Comparison of ENCODE assay signal across 12 cellular contexts in genomic region chr9:77827104-77827784, GRCh38.
DNase-seq lines count a peak whose midpoint lies in the region; ATAC-seq and TF ChIP-seq lines count a peak whose summit lies in the region.
"Had no signal": no experiment of that assay in that cellular context is flagged by ENCODE, and none has a peak within 500 bp of the region (broad histone marks: within the 10 kb centered on the region; RNA-seq: fewer than 3 reads in every experiment).

No MANE protein-coding gene starts in this region.

- H3K27ac Mint-ChIP-seq in CD8-positive, alpha-beta memory T cell: no peak overlapping the region
- peak overlapping the region in 1 of 2 donors; percentile 17 for H3K27ac Mint-ChIP-seq in effector memory CD8-positive, alpha-beta T cell

- H3F3A ChIP-seq in Loucy (ENCODE audit: low read depth): peaks cover 9% of the 10 kb centered on the region; the same call in 1 of the 2 replicates

- no peaks in the 10 kb centered on the region for H3K9me2 ChIP-seq in Loucy (replicated peaks; ENCODE audit: low read depth, low read length)

- peak overlapping the region; percentile 51 for H3K4me2 ChIP-seq in Loucy (ENCODE audit: low read depth, low read length, poor library complexity, severe bottlenecking)

- no peak overlapping the region for H3K4me3 ChIP-seq in CD8-positive, alpha-beta memory T cell (ENCODE audit: low read length)
- peak overlapping the region; percentile 44 for H3K4me3 ChIP-seq in Loucy (ENCODE audit: low read length, poor library complexity, severe bottlenecking)
- H3K4me3 ChIP-seq: tibial artery had no signal

- no peak overlapping the region for H2AFZ ChIP-seq in Loucy (ENCODE audit: low read length)

- ATAC-seq in GM19351 (IDR thresholded peaks at IDR 0.05; ENCODE audit: unreplicated experiment) (peak; percentile 93), HG03045 (IDR thresholded peaks at IDR 0.05; ENCODE audit: unreplicated experiment) (no peak), HG03025 (IDR thresholded peaks at IDR 0.05; ENCODE audit: low FRiP score, unreplicated experiment) (no peak)
- no peak for ATAC-seq in effector memory CD8-positive, alpha-beta T cell (replicated peaks)

- H3K27me3 ChIP-seq in CD8-positive, alpha-beta memory T cell (ENCODE audit: insufficient read depth, low read length, poor library complexity, severe bottlenecking): no peaks in the 10 kb centered on the region
- H3K27me3 ChIP-seq in Loucy (ENCODE audit: insufficient read depth, low read length, poor library complexity, severe bottlenecking): no peaks in the 10 kb centered on the region
- H3K27me3 ChIP-seq: tibial artery had no signal

- H3K9me3 Mint-ChIP-seq in CD8-positive, alpha-beta memory T cell: no peaks in the 10 kb centered on the region
- no peaks in the 10 kb centered on the region for H3K9me3 Mint-ChIP-seq in effector memory CD8-positive, alpha-beta T cell

- POLR2A ChIA-PET in CD8-positive, alpha-beta memory T cell (lab: Charles Lee): no interaction called here

- no peak for DNase-seq in CD8-positive, alpha-beta memory T cell
- no peak for DNase-seq in effector memory CD8-positive, alpha-beta T cell
- DNase-seq in epidermal melanocyte (ENCODE audit: insufficient read length, low spot score) (no peak), SHP77 (lab: John Stamatoyannopoulos, UW) (no peak)
- DNase-seq: cerebellar nuclear complex; KG1; stimulated activated CD4-positive, alpha-beta T cell treated with anti-CD3 and anti-CD28 coated beads, Interleukin-1b, Interleukin-23, amount 100 ng/mL, for 48 hours; tibial artery had no signal

- peaks cover 2 to 7% (median 5%) of the 10 kb centered on the region in 3 donors for H3K36me3 Mint-ChIP-seq in CD8-positive, alpha-beta memory T cell
- peaks cover 3% of the 10 kb centered on the region for H3K36me3 Mint-ChIP-seq in effector memory CD8-positive, alpha-beta T cell (ENCODE audit: insufficient read depth)

- CTCF ChIA-PET in CD8-positive, alpha-beta memory T cell (lab: Charles Lee): no interaction called here

- peaks cover 88% of the 10 kb centered on the region for H3K79me2 ChIP-seq in Loucy (ENCODE audit: insufficient read depth, low read length)

- H3K4me3 Mint-ChIP-seq in CD8-positive, alpha-beta memory T cell: peak overlapping the region in 6 of 7 donors; percentile 1 to 65 (median 10)
- peak overlapping the region; percentile 41 to 47 for H3K4me3 Mint-ChIP-seq in effector memory CD8-positive, alpha-beta T cell

- H3K27me3 Mint-ChIP-seq in CD8-positive, alpha-beta memory T cell: no peaks in the 10 kb centered on the region
- no peaks in the 10 kb centered on the region for H3K27me3 Mint-ChIP-seq in effector memory CD8-positive, alpha-beta T cell

- no peaks in the 10 kb centered on the region for H3K9me3 ChIP-seq in CD8-positive, alpha-beta memory T cell (ENCODE audit: low read length)
- H3K9me3 ChIP-seq in Loucy (ENCODE audit: insufficient read depth, low read depth, low read length): no peaks in the 10 kb centered on the region
- H3K9me3 ChIP-seq: tibial artery had no signal

- no peaks in the 10 kb centered on the region for H3K36me3 ChIP-seq in CD8-positive, alpha-beta memory T cell (ENCODE audit: insufficient read depth, low read length)
- peaks cover 40% of the 10 kb centered on the region; the same call in 1 of the 2 replicates for H3K36me3 ChIP-seq in Loucy (ENCODE audit: insufficient read depth, low read length)
- H3K36me3 ChIP-seq: tibial artery had no signal

- no peak overlapping the region for H3K9ac ChIP-seq in Loucy (ENCODE audit: low read depth, low read length, poor library complexity, severe bottlenecking)

- H3K27ac ChIP-seq in CD8-positive, alpha-beta memory T cell (ENCODE audit: low read depth, low read length): no peak overlapping the region
- H3K27ac ChIP-seq: tibial artery had no signal

- no peak for TF ChIP-seq CTCF in Loucy (conservative IDR thresholded peaks at IDR 0.05; ENCODE audit: low read length)

- peaks cover 37 to 56% (median 51%) of the 10 kb centered on the region in 3 donors for H3K4me1 Mint-ChIP-seq in CD8-positive, alpha-beta memory T cell
- peaks cover 0 to 17% of the 10 kb centered on the region in 2 donors for H3K4me1 Mint-ChIP-seq in effector memory CD8-positive, alpha-beta T cell (ENCODE audit: low read depth in 2 of 2)

- no peaks in the 10 kb centered on the region for H3K4me1 ChIP-seq in CD8-positive, alpha-beta memory T cell (ENCODE audit: insufficient read depth, low read length)
- peaks cover 43% of the 10 kb centered on the region for H3K4me1 ChIP-seq in Loucy (ENCODE audit: insufficient read depth, low read length, poor library complexity, severe bottlenecking)

- peaks cover 50% of the 10 kb centered on the region for H4K20me1 ChIP-seq in Loucy (ENCODE audit: insufficient read depth, low read length, poor library complexity, severe bottlenecking)
